12 cellular contexts compared by ENCODE assay signal in the genomic region with DNA sequence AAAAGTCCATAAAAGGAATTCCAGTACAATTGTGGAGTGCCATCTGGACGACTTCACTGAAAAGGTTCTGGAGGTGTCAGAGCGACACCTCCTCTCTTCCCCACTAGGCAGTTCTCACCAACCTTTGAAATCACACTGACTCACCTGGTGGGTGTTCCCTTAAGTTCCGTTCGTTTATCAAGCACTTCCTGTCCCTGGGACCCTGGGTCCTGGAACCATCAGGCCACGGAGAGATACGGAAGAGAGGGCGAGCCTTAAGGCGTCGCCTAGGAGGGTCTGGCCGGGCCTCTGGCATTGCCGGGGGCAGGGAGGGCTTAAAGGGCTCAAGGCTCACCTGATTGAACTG. TPM values are rescaled to one million over a fixed set of nuclear protein-coding genes. Genes with fewer than 3 reads are reported as not detected.
DNase-seq lines count a peak whose midpoint lies in the region; ATAC-seq, FAIRE-seq and TF ChIP-seq lines count a peak whose summit lies in the region.
"Had no signal": no experiment of that assay in that cellular context is flagged by ENCODE, and none has a peak within 500 bp of the region (broad histone marks: within the 10 kb centered on the region; RNA-seq: fewer than 3 reads in every experiment).

No MANE protein-coding gene starts in this region.

- H4K20me1 ChIP-seq in H9 (ENCODE audit: control insufficient read depth, insufficient read depth, insufficient read length), result no peaks in the 10 kb centered on the region
- no peaks in the 10 kb centered on the region for H4K20me1 ChIP-seq in K562 (replicated peaks; ENCODE audit: control insufficient read depth, insufficient read depth, low read length)

- H3K27ac ChIP-seq in H9 (ENCODE audit: insufficient read length, low read depth, low read length), result no peak overlapping the region
- H3K27ac ChIP-seq in K562 (ENCODE audit: extremely low read depth, low read depth, low read length), result peak overlapping the region; percentile 48; the same call in 2 of the 3 replicates
- H3K27ac ChIP-seq in skin epidermis, result peak overlapping the region in 13 of 21 experiments; percentile 2 to 68 (median 24)

- TF ChIP-seq EP300 in K562 (IDR thresholded peaks at IDR 0.05; ENCODE audit: low read length), result no peak

- no peak overlapping the region for H4K5ac ChIP-seq in H9 (ENCODE audit: insufficient read length, low read depth, low read length)

- ATAC-seq in K562, result peak; percentile 79
- no peak for ATAC-seq in GM21529 (IDR thresholded peaks at IDR 0.05; ENCODE audit: unreplicated experiment)
- ATAC-seq: stimulated activated naive CD8-positive, alpha-beta T cell treated with anti-CD3 and anti-CD28 coated beads, Interleukin-15, Interleukin-2, amounts not matched to agents 100 U/mL and 50 U/mL, for 24 hours had no signal

- H3K4me2 ChIP-seq in H9 (ENCODE audit: insufficient read depth, insufficient read length, low read length) (peak overlapping the region; percentile 60), K562 (ENCODE audit: insufficient read depth, low read length) (peak overlapping the region; percentile 80)

- H3K9me1 ChIP-seq in K562 (ENCODE audit: control insufficient read depth, insufficient read depth, low read length), result no peaks in the 10 kb centered on the region

- no peak overlapping the region for H3K9ac ChIP-seq in H9 (ENCODE audit: extremely low read depth, insufficient read length, low read length)
- H3K9ac ChIP-seq in K562 (ENCODE audit: insufficient read depth in 1 of 2, low read depth in 2 of 2, low read length in 2 of 2), result peak overlapping the region; percentile 47 to 83; a peak in 3 of 4 replicates

- H3K4me3 ChIP-seq in K562 (peak overlapping the region; percentile 42), iPS-18c (ENCODE audit: insufficient read depth, low read depth, low read length) (peak overlapping the region; percentile 74), skin epidermis (peak overlapping the region; percentile 15 to 43 (median 27))

- no peak for TF ChIP-seq RAD21 in K562 (CRISPR knock-in tag; conservative IDR thresholded peaks at IDR 0.05 in 1 of 2, IDR thresholded peaks at IDR 0.05 in 1 of 2)

- peak; percentile 80 for DNase-seq in H9
- DNase-seq in K562 (ENCODE audit: extremely low read depth in 1 of 4, low spot score in 3 of 4), result peak; percentile 25 to 72 (median 35)
- DNase-seq in dermis blood vessel endothelial cell, result no peak
- no peak for DNase-seq in activated CD4-positive, alpha-beta T cell treated with anti-CD3 and anti-CD28 coated beads for 4 hours
- DNase-seq in ecto neural progenitor cell (ENCODE audit: low spot score), result no peak
- DNase-seq: NCI-H1092 treated with DMSO at 0.1 percent for 48 hours had no signal

- H3K18ac ChIP-seq in H9 (ENCODE audit: insufficient read length, low read depth, low read length), result no peak overlapping the region

- no peak overlapping the region for H4K91ac ChIP-seq in H9 (ENCODE audit: insufficient read length, low read depth, low read length)

- no peak overlapping the region for H3K56ac ChIP-seq in H9 (ENCODE audit: insufficient read length, low read depth, low read length)

- BruUV-seq in K562 (replicated peaks; lab: Mats Ljungman, UMichigan), result no TSS peak

- CTCF ChIA-PET in K562 (lab: Yijun Ruan, JAX; ENCODE audit: low intra/inter-chr PET ratio), result interaction anchor here (0.5 kb wide), 1 partner anchor 595 kb away, joined by 7 read pairs; no protein-coding TSS in a partner anchor

- no peak overlapping the region for H3K4ac ChIP-seq in H9 (ENCODE audit: low read depth, low read length)

- H2AFZ ChIP-seq in H9 (ENCODE audit: low read length) (peak overlapping the region; percentile 79), K562 (ENCODE audit: low read depth, low read length) (peak overlapping the region; percentile 82)

- H2BK15ac ChIP-seq in H9 (ENCODE audit: low read depth, low read length), result no peak overlapping the region

- H3K27ac Mint-ChIP-seq in H9, result peak overlapping the region in 1 of 3 experiments; percentile 88; a peak in 2 of 7 replicates
- H3K27ac Mint-ChIP-seq: natural killer cell treated with Interleukin-12 subunit alpha and Interleukin-12 subunit beta and Interleukin-15 and Interleukin-18, amount 100 ng/mL, for 72 hours had no signal

- POLR2A ChIA-PET in K562 (lab: Yijun Ruan, JAX), result no interaction called here

- H3K36me3 Mint-ChIP-seq in H9 (ENCODE audit: insufficient read depth in 1 of 3, low read depth in 3 of 3), result peaks cover 0 to 9% (median 0%) of the 10 kb centered on the region in 3 experiments; a peak in 2 of 7 replicates

- peak overlapping the region; percentile 80 to 84 for H3K4me3 Mint-ChIP-seq in H9
- H3K4me3 Mint-ChIP-seq: natural killer cell treated with Interleukin-12 subunit alpha and Interleukin-12 subunit beta and Interleukin-15 and Interleukin-18, amount 100 ng/mL, for 72 hours had no signal

- TF ChIP-seq CTCF in H9 (conservative IDR thresholded peaks at IDR 0.05) (no peak), K562 (IDR thresholded peaks at IDR 0.05 in 2 of 3, conservative IDR thresholded peaks at IDR 0.05 in 1 of 3; ENCODE audit: insufficient read depth in 2 of 3, low read depth in 1 of 3, low read length in 3 of 3) (no peak)

- H2AK5ac ChIP-seq in H9 (ENCODE audit: insufficient read length, low read length), result no peak overlapping the region

- H3K36me3 ChIP-seq in K562 (ENCODE audit: control insufficient read depth, insufficient read depth, low read length), result no peaks in the 10 kb centered on the region

- peaks cover 3% of the 10 kb centered on the region for H3K23me2 ChIP-seq in H9 (ENCODE audit: insufficient read length, low read depth, low read length, poor library complexity, severe bottlenecking)

- H3K14ac ChIP-seq in H9 (ENCODE audit: insufficient read depth, low read length), result peak overlapping the region; percentile 83

- no peaks in the 10 kb centered on the region; the same call in 1 of the 2 replicates for H3K4me1 ChIP-seq in H9 (ENCODE audit: insufficient read depth, low read length)
- H3K4me1 ChIP-seq in K562 (replicated peaks in 1 of 2; ENCODE audit: control insufficient read depth in 2 of 2, insufficient read depth in 2 of 2, low read length in 2 of 2), result peaks cover 7 to 17% of the 10 kb centered on the region in 2 experiments

- H3K27me3 Mint-ChIP-seq in H9 (ENCODE audit: low read depth), result no peaks in the 10 kb centered on the region; the same call in 1 of the 2 replicates

- H3K27me3 ChIP-seq in H9 (ENCODE audit: insufficient read depth, low read length) (no peaks in the 10 kb centered on the region), K562 (ENCODE audit: control insufficient read depth in 2 of 2, insufficient read depth in 2 of 2, low read length in 2 of 2) (no peaks in the 10 kb centered on the region)

- no peak for FAIRE-seq in K562 (lab: Jason Lieb, UNC)
- FAIRE-seq: GM12892 had no signal

- H2BK20ac ChIP-seq in H9 (ENCODE audit: low read depth, low read length, poor library complexity, severe bottlenecking), result no peak overlapping the region

- H3K9me3 ChIP-seq in H9 (ENCODE audit: control insufficient read depth, low read depth, low read length), result no peaks in the 10 kb centered on the region
- H3K9me3 ChIP-seq in K562 (replicated peaks; ENCODE audit: control insufficient read depth, insufficient read depth, low read depth, low read length), result no peaks in the 10 kb centered on the region
- H3K9me3 ChIP-seq in iPS-18c (ENCODE audit: control insufficient read depth, insufficient read depth, low read length), result no peaks in the 10 kb centered on the region

- H3K4me1 Mint-ChIP-seq in H9, result peaks cover 30 to 31% of the 10 kb centered on the region in 2 experiments

- no peak overlapping the region for H4K8ac ChIP-seq in H9 (replicated peaks; ENCODE audit: insufficient read length, low read depth, low read length)

- H3K79me2 ChIP-seq in H9 (ENCODE audit: insufficient read depth, low read length), result no peaks in the 10 kb centered on the region
- H3K79me2 ChIP-seq in K562 (ENCODE audit: control insufficient read depth, insufficient read depth, low read length), result no peaks in the 10 kb centered on the region

- no peak overlapping the region for H3K23ac ChIP-seq in H9 (ENCODE audit: insufficient read length, low read depth, low read length)

- H3K9me3 Mint-ChIP-seq in H9, result peaks cover 0 to 4% of the 10 kb centered on the region in 2 experiments; a peak in 3 of 5 replicates

- no peak overlapping the region for H2BK12ac ChIP-seq in H9 (ENCODE audit: insufficient read length, low read depth, low read length)

- no peak overlapping the region for H2BK5ac ChIP-seq in H9 (ENCODE audit: insufficient read length, low read length)

- H3T11ph ChIP-seq in H9 (ENCODE audit: low read length), result no peak overlapping the region

- no peak for TF ChIP-seq POLR2A in K562 (conservative IDR thresholded peaks at IDR 0.05)

- intact Hi-C loops in K562 (cut with micrococcal nuclease), result no loop called here

- in situ Hi-C loops in K562 (cut with MboI), result no loop called here

- H3K79me1 ChIP-seq in H9 (ENCODE audit: insufficient read depth, low read depth, low read length, poor library complexity, severe bottlenecking), result no peaks in the 10 kb centered on the region

- H2BK120ac ChIP-seq in H9 (ENCODE audit: low read depth, low read length, poor library complexity, severe bottlenecking), result no peak overlapping the region

- no CpG with 5 or more reads among the region's 11 CpGs for WGBS in H9 (ENCODE audit: extremely low coverage, insufficient read length, low lambda C conversion rate)
- WGBS in K562 (ENCODE audit: insufficient coverage, low coverage, missing lambda C conversion rate), result 15% methylated on average over 11 of the region's 11 CpGs

RNA-seq across cellular contexts. Expression of gene SPAG17, which starts 0.3 kb away (rescaled TPM):
- total RNA-seq in H9 (2021), result 0.37 and 1.1 TPM in 2 replicates
- 1.5 and 1.9 TPM in 2 replicates for total RNA-seq in K562 (2011; cell fraction: chromatin; rRNA removed; ENCODE audit: low replicate concordance)
- 3.2 TPM in 1 of 2 replicates, not detected in the other for total RNA-seq in K562 (2011; cell fraction: nucleolus; rRNA removed)
- 1.5 and 1.7 TPM in 2 replicates for total RNA-seq in K562 (2011; cell fraction: nucleoplasm; rRNA removed)
- 0.33 and 2.0 TPM in 2 replicates for total RNA-seq in K562 (2014; rRNA removed)
- total RNA-seq in K562 (2014; rRNA removed; fragmentation: Illumina TruSeq; extraction: Trizol), result 0.91 and 0.99 TPM in 2 replicates
- total RNA-seq in K562 (2015; rRNA removed; fragmentation: Illumina TruSeq; extraction: Trizol), result 0.79 and 2.1 TPM in 2 replicates
- 0.63 and 1.3 TPM in 2 replicates for total RNA-seq in K562 (2021)
- polyA plus RNA-seq in K562 (2011; rRNA removed), result 0.07 TPM in 1 of 2 replicates, not detected in the other
- 0.21 TPM in 1 of 2 replicates, not detected in the other for polyA plus RNA-seq in K562 (2011; cell fraction: cytosol; rRNA removed)
- 0.29 and 3.2 TPM in 2 replicates for polyA plus RNA-seq in K562 (2011; cell fraction: nucleus; rRNA removed)
- 1.7 and 2.9 TPM in 2 replicates for polyA plus RNA-seq in K562 (2012)
- 0.98 and 1.5 TPM in 2 replicates for polyA plus RNA-seq in K562 (2014; fragmentation: Illumina TruSeq; extraction: Trizol)
- 1 to 10 TPM in 1 of 2 experiments, under 1 TPM in 1; 0.95 to 1.5 TPM for polyA plus RNA-seq in K562 (2014; fragmentation: Nextera tagmentation; extraction: Ambion mirVana)
- 0.22 and 1.5 TPM in 2 replicates for polyA plus RNA-seq in K562 (2014; rRNA removed)
- polyA minus RNA-seq in K562 (2011; rRNA and poly(A)+ RNA removed), result 0.53 and 0.54 TPM in 2 replicates
- not detected in 2 replicates for polyA minus RNA-seq in K562 (2011; cell fraction: cytosol; rRNA and poly(A)+ RNA removed)
- polyA minus RNA-seq in K562 (2011; cell fraction: nucleus; rRNA and poly(A)+ RNA removed), result 2.3 TPM in 1 of 2 replicates, not detected in the other
- 0.51 TPM in 1 of 2 replicates, not detected in the other for total RNA-seq in dermis blood vessel endothelial cell

Comparison
In these comparisons a context has a peak if more than half of its experiments do, and no peak if none do; other contexts are left out.
1. DNase-seq: peak in H9 (single experiment) and K562 (4 of 4); none in dermis blood vessel endothelial cell (single experiment), activated CD4-positive, alpha-beta T cell treated with anti-CD3 and anti-CD28 coated beads for 4 hours (0 of 2) and ecto neural progenitor cell (single experiment).
2. Peak in every context shown above with its lines, with median percentiles within 50 percentile points of each other: H3K4me3 ChIP-seq.